1 cellular context compared by ENCODE assay signal in genomic region chr1:77347646-77348045, GRCh38.
TF ChIP-seq lines count a peak whose summit lies in the region.

No MANE protein-coding gene starts in this region.

TF ChIP-seq in A549, 52 proteins besides CTCF, POLR2A, EP300 and RAD21 (continued from another document):
- TF ChIP-seq ESRRA (IDR thresholded peaks at IDR 0.05; ENCODE audit: borderline replicate concordance, low read length) (no peak), BCL3 (IDR thresholded peaks at IDR 0.05) (no peak), JUNB (IDR thresholded peaks at IDR 0.05) (peak; percentile 67), SMC3 (IDR thresholded peaks at IDR 0.05) (no peak; the same call in 2 of the 3 replicates), ZNF302 (CRISPR knock-in tag; IDR thresholded peaks at IDR 0.05) (no peak), EHF (CRISPR knock-in tag; IDR thresholded peaks at IDR 0.05) (no peak), PBX3 (IDR thresholded peaks at IDR 0.05) (peak; percentile 45; the same call in 1 of the 2 replicates), USF2 (IDR thresholded peaks at IDR 0.05) (no peak), CBX2 (IDR thresholded peaks at IDR 0.05; ENCODE audit: borderline replicate concordance, low read depth) (no peak), RARB (CRISPR knock-in tag; IDR thresholded peaks at IDR 0.05) (no peak), ZSCAN20 (CRISPR knock-in tag; IDR thresholded peaks at IDR 0.05) (no peak), ZFP36 (IDR thresholded peaks at IDR 0.05; ENCODE audit: borderline replicate concordance, partially characterized antibody) (no peak), MAFK (IDR thresholded peaks at IDR 0.05; ENCODE audit: partially characterized antibody) (peak; percentile 99), HEYL (CRISPR knock-in tag; IDR thresholded peaks at IDR 0.05) (no peak), KDM1A (IDR thresholded peaks at IDR 0.05; ENCODE audit: low read depth) (no peak), ZC3H11A (IDR thresholded peaks at IDR 0.05) (no peak), NPAS2 (CRISPR knock-in tag; IDR thresholded peaks at IDR 0.05; ENCODE audit: borderline replicate concordance) (no peak), FOXS1 (CRISPR knock-in tag; IDR thresholded peaks at IDR 0.05) (no peak), PHF8 (IDR thresholded peaks at IDR 0.05; ENCODE audit: borderline replicate concordance, low read depth) (no peak)
